1 cellular context compared by ENCODE assay signal in the genomic region with DNA sequence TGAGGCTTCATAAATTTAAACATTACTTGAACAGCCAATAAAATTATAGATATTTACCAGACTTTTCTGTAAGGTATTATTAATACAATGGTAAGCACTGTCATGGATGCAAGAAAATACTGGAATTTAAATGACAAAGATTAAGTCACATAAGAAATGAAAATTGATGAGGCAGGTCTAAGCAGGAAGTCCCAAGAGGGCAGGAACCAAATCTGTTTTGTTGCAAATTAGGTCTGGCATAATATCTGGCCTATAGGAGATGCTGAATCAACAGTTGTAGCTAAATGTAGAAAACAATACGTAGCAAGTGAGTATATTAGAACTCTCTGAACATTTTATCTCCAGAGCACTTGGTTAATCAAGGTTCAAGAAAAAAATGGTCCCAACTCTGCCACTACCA.
TF ChIP-seq lines count a peak whose summit lies in the region.

No MANE protein-coding gene starts in this region.

TF ChIP-seq in K562, 482 proteins besides CTCF, POLR2A, EP300 and RAD21:
- peak; percentile 33 for TF ChIP-seq RBM25 (IDR thresholded peaks at IDR 0.05; ENCODE audit: low read depth, low read length, severe bottlenecking)
- TF ChIP-seq, protein P1, sequence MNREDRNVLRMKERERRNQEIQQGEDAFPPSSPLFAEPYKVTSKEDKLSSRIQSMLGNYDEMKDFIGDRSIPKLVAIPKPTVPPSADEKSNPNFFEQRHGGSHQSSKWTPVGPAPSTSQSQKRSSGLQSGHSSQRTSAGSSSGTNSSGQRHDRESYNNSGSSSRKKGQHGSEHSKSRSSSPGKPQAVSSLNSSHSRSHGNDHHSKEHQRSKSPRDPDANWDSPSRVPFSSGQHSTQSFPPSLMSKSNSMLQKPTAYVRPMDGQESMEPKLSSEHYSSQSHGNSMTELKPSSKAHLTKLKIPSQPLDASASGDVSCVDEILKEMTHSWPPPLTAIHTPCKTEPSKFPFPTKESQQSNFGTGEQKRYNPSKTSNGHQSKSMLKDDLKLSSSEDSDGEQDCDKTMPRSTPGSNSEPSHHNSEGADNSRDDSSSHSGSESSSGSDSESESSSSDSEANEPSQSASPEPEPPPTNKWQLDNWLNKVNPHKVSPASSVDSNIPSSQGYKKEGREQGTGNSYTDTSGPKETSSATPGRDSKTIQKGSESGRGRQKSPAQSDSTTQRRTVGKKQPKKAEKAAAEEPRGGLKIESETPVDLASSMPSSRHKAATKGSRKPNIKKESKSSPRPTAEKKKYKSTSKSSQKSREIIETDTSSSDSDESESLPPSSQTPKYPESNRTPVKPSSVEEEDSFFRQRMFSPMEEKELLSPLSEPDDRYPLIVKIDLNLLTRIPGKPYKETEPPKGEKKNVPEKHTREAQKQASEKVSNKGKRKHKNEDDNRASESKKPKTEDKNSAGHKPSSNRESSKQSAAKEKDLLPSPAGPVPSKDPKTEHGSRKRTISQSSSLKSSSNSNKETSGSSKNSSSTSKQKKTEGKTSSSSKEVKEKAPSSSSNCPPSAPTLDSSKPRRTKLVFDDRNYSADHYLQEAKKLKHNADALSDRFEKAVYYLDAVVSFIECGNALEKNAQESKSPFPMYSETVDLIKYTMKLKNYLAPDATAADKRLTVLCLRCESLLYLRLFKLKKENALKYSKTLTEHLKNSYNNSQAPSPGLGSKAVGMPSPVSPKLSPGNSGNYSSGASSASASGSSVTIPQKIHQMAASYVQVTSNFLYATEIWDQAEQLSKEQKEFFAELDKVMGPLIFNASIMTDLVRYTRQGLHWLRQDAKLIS (CRISPR knock-in tag; IDR thresholded peaks at IDR 0.05), result no peak
